Comparison of ENCODE assay signal across 21 cellular contexts in the genomic region with DNA sequence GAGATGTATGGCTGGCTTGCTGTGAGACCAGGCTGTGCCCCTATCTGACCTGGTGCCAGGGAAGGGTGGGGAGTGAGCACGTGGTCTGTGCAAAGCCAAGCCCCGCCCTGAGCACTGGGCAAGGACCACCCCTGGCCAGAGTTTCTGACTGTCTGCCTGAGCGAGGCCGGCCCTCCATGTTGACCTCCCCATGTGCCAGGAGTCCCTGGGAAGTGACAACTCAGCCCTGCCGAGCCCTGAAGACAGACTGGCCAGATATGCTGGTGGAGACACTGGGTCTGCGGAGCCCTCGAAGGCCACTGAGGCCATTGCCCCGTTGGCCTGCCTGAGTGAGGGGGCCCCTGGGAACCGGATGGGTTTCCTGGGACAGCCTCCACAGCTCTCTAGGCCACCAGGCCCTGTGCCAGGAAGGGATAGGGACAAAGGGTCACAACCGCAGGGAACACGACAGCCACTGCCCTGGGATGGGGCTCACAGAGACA. TPM values are rescaled to one million over a fixed set of nuclear protein-coding genes. Genes with fewer than 3 reads are reported as not detected.
DNase-seq lines count a peak whose midpoint lies in the region; ATAC-seq, FAIRE-seq and TF ChIP-seq lines count a peak whose summit lies in the region.
"Had no signal": no experiment of that assay in that cellular context is flagged by ENCODE, and none has a peak within 500 bp of the region (broad histone marks: within the 10 kb centered on the region; RNA-seq: fewer than 3 reads in every experiment).

No MANE protein-coding gene starts in this region.

- H3K9me3 ChIP-seq in ascending aorta = no peaks in the 10 kb centered on the region
- H3K9me3 ChIP-seq in hepatocyte (ENCODE audit: low read depth) = no peaks in the 10 kb centered on the region
- no peaks in the 10 kb centered on the region for H3K9me3 ChIP-seq in upper lobe of left lung
- H3K9me3 ChIP-seq in sigmoid colon = no peaks in the 10 kb centered on the region

- no peaks in the 10 kb centered on the region for H3K9me2 ChIP-seq in hepatocyte (replicated peaks; ENCODE audit: insufficient read depth)

- TF ChIP-seq CTCF in ascending aorta (IDR thresholded peaks at IDR 0.05) (no peak), hepatocyte (IDR thresholded peaks at IDR 0.05; ENCODE audit: poor library complexity) (no peak), upper lobe of left lung (IDR thresholded peaks at IDR 0.05) (no peak), sigmoid colon (IDR thresholded peaks at IDR 0.05) (no peak)

- no peak for TF ChIP-seq POLR2A in upper lobe of left lung (IDR thresholded peaks at IDR 0.05)
- TF ChIP-seq POLR2A in sigmoid colon (IDR thresholded peaks at IDR 0.05) = no peak

- no peaks in the 10 kb centered on the region for H3K79me2 ChIP-seq in hepatocyte

- peak overlapping the region; percentile 87 to 94 for H3K27ac ChIP-seq in ascending aorta
- peak overlapping the region; percentile 37 for H3K27ac ChIP-seq in hepatocyte
- H3K27ac ChIP-seq in upper lobe of left lung = peak overlapping the region; percentile 36 to 82 (median 60)
- no peak overlapping the region for H3K27ac ChIP-seq in sigmoid colon
- H3K27ac ChIP-seq: C4-2B had no signal

- H3K27me3 ChIP-seq in ascending aorta (no peaks in the 10 kb centered on the region), hepatocyte (no peaks in the 10 kb centered on the region), upper lobe of left lung (no peaks in the 10 kb centered on the region), sigmoid colon (no peaks in the 10 kb centered on the region)

- peak overlapping the region in 1 of 2 donors; percentile 36 for H3K4me3 ChIP-seq in ascending aorta
- H3K4me3 ChIP-seq in hepatocyte = no peak overlapping the region
- H3K4me3 ChIP-seq in upper lobe of left lung = no peak overlapping the region
- H3K4me3 ChIP-seq in sigmoid colon = no peak overlapping the region

- WGBS in hepatocyte (ENCODE audit: low lambda C conversion rate, missing lambda C conversion rate) = 70% methylated on average over 11 of the region's 11 CpGs
- WGBS in upper lobe of left lung, 2 donors = 62% methylated on average over 11 of the region's 11 CpGs; no CpG with 5 or more reads in 1 of the 2 donors
- 56 to 68% methylated on average over 11 of the region's 11 CpGs for WGBS in sigmoid colon, 2 donors

- no peak for ATAC-seq in upper lobe of left lung (ENCODE audit: low FRiP score in 2 of 2)
- ATAC-seq: naive thymus-derived CD4-positive, alpha-beta T cell; stimulated activated effector memory CD8-positive, alpha-beta T cell treated with anti-CD3 and anti-CD28 coated beads, Interleukin-12 subunit alpha, Interleukin-12 subunit beta, amount 100 ng/mL, for 72 hours; WTC11 had no signal

- no peaks in the 10 kb centered on the region for H3K36me3 ChIP-seq in ascending aorta
- no peaks in the 10 kb centered on the region for H3K36me3 ChIP-seq in hepatocyte (replicated peaks; ENCODE audit: insufficient read depth, low read depth)
- no peaks in the 10 kb centered on the region for H3K36me3 ChIP-seq in upper lobe of left lung
- no peaks in the 10 kb centered on the region for H3K36me3 ChIP-seq in sigmoid colon
- H3K36me3 ChIP-seq: breast epithelium had no signal

- intact Hi-C loops in ascending aorta (cut with DNase I) = loop anchor here (1.0 kb wide), 1 partner anchor 9 kb away; no protein-coding TSS in a partner anchor
- intact Hi-C loops in sigmoid colon (cut with DNase I) = no loop called here

- no peaks in the 10 kb centered on the region for H4K20me1 ChIP-seq in hepatocyte (ENCODE audit: insufficient read depth, poor library complexity, severe bottlenecking)

- no peak overlapping the region for H3K4me2 ChIP-seq in hepatocyte

- FAIRE-seq in frontal cortex (lab: Jason Lieb, UNC) = no peak
- FAIRE-seq: H54, urothelium cell line had no signal

- TF ChIP-seq EP300 in upper lobe of left lung (IDR thresholded peaks at IDR 0.05) = no peak
- no peak for TF ChIP-seq EP300 in sigmoid colon (IDR thresholded peaks at IDR 0.05)

- H3K4me1 ChIP-seq in ascending aorta (peaks cover 6 to 53% of the 10 kb centered on the region in 2 donors), hepatocyte (ENCODE audit: insufficient read depth) (peaks cover 25% of the 10 kb centered on the region), upper lobe of left lung (peaks cover 15 to 43% (median 19%) of the 10 kb centered on the region in 4 donors), sigmoid colon (no peaks in the 10 kb centered on the region)
- H3K4me1 ChIP-seq: breast epithelium had no signal

- no peak overlapping the region for H2AFZ ChIP-seq in hepatocyte

- DNase-seq in ascending aorta (ENCODE audit: low spot score in 2 of 2) (peak; percentile 56 to 90), hepatocyte (ENCODE audit: low spot score) (no peak), upper lobe of left lung (peak in 1 of 2 donors; percentile 39), NCI-H2227 (lab: John Stamatoyannopoulos, UW; ENCODE audit: unreplicated experiment) (no peak), sigmoid colon (no peak), frontal cortex (ENCODE audit: low spot score in 2 of 2) (no peak)
- DNase-seq: activated gamma-delta T cell treated with Interleukin-2 at 50 U/mL for 16 hours; DND-41; Karpas-422; naive thymus-derived CD4-positive, alpha-beta T cell; NCI-H146; retina; stimulated activated CD4-positive, alpha-beta T cell treated with anti-CD3 and anti-CD28 coated beads, Interleukin-4, amount 100 ng/mL, for 4 hours had no signal

RNA-seq across cellular contexts. Expression of gene BGN, which starts 7.1 kb away (rescaled TPM):
- total RNA-seq in ascending aorta (1,387 TPM), hepatocyte (12.5 and 14.5 TPM in 2 replicates), upper lobe of left lung (100 to 1,000 TPM in 3 of 6 donors, 10 to 100 TPM in 3; 13.0 to 251 (median 86.3) TPM), sigmoid colon (100 to 1,000 TPM in 1 of 4 donors, 10 to 100 TPM in 1, 1 to 10 TPM in 2; 5.7 to 181 (median 10.1) TPM), frontal cortex (1.6 TPM)
- polyA plus RNA-seq in hepatocyte (27.5 and 35.8 TPM in 2 replicates), sigmoid colon (10 to 100 TPM in 1 of 3 donors, 1 to 10 TPM in 2; 1.8 to 29.9 (median 9.0) TPM)
- total RNA-seq: naive thymus-derived CD4-positive, alpha-beta T cell had no signal
- polyA plus RNA-seq: naive thymus-derived CD4-positive, alpha-beta T cell had no signal

RNA-seq across cellular contexts. Expression of gene HAUS7, which starts 17.3 kb away (rescaled TPM):
- 22.5 TPM for total RNA-seq in ascending aorta
- total RNA-seq in hepatocyte = 6.8 and 17.5 TPM in 2 replicates
- 19.7 and 23.1 TPM in 2 replicates for polyA plus RNA-seq in hepatocyte
- total RNA-seq in upper lobe of left lung = 10 to 100 TPM in 5 of 6 donors, 1 to 10 TPM in 1; 3.7 to 61.8 (median 23.0) TPM
- 10 to 100 TPM; 16.8 to 28.2 (median 25.4) TPM for total RNA-seq in sigmoid colon
- 10 to 100 TPM; 15.0 to 37.8 (median 18.3) TPM for polyA plus RNA-seq in sigmoid colon
- 6.5 TPM for total RNA-seq in frontal cortex

RNA-seq across cellular contexts. Expression of gene ATP2B3, which starts 29.8 kb away (rescaled TPM):
- 0.32 TPM for total RNA-seq in ascending aorta
- 0.12 TPM in 1 of 2 replicates, not detected in the other for total RNA-seq in hepatocyte
- polyA plus RNA-seq in hepatocyte = 0.07 and 0.12 TPM in 2 replicates
- under 1 TPM in 4 of 6 donors, not detected in 2; 0.10 to 0.55 (median 0.33) TPM for total RNA-seq in upper lobe of left lung
- under 1 TPM; under 0.01 to 0.95 (median 0.26) TPM for total RNA-seq in sigmoid colon
- under 1 TPM in 1 of 3 donors, not detected in 2; 0.26 TPM for polyA plus RNA-seq in sigmoid colon
- total RNA-seq in frontal cortex = 7.3 TPM
- total RNA-seq: breast epithelium; glomerular endothelial cell; naive thymus-derived CD4-positive, alpha-beta T cell; NCI-H460 had no signal
- polyA plus RNA-seq: naive thymus-derived CD4-positive, alpha-beta T cell had no signal

RNA-seq across cellular contexts. Expression of gene TREX2, which starts 41.8 kb away (rescaled TPM):
- total RNA-seq in ascending aorta (0.21 TPM), hepatocyte (0.60 and 0.76 TPM in 2 replicates), upper lobe of left lung (1 to 10 TPM in 5 of 6 donors, under 1 TPM in 1; 0.97 to 7.3 (median 2.8) TPM), sigmoid colon (1 to 10 TPM in 2 of 4 donors, under 1 TPM in 1, not detected in 1; 0.16 to 3.6 (median 2.4) TPM), frontal cortex (2.9 TPM)
- polyA plus RNA-seq in hepatocyte (0.81 and 1.3 TPM in 2 replicates), sigmoid colon (under 1 TPM in 1 of 3 donors, not detected in 2; 0.87 TPM)

Comparison
In these comparisons a context has a peak if more than half of its experiments do, and no peak if none do; other contexts are left out.
1. DNase-seq: peak in ascending aorta (2 of 2); none in hepatocyte (single experiment), NCI-H2227 (single experiment), sigmoid colon (single experiment) and frontal cortex (0 of 2).
2. H3K27ac ChIP-seq: peak in ascending aorta (2 of 2), hepatocyte (single experiment) and upper lobe of left lung (4 of 4); none in sigmoid colon (0 of 4).